In genomic region chr2:145007673-145008263, GRCh38 we compare ENCODE assay signal across 12 cellular contexts.
DNase-seq lines count a peak whose midpoint lies in the region; ATAC-seq, FAIRE-seq and TF ChIP-seq lines count a peak whose summit lies in the region.
"Had no signal": no experiment of that assay in that cellular context is flagged by ENCODE, and none has a peak within 500 bp of the region (broad histone marks: within the 10 kb centered on the region; RNA-seq: fewer than 3 reads in every experiment).

No MANE protein-coding gene starts in this region.

- ATAC-seq in left cardiac atrium: peak; percentile 55 to 69
- ATAC-seq in stimulated activated memory B cell treated with anti-CD40 and anti-IgM and Interleukin-4, amounts not matched to agents 10 μg/mL and 1 μg/mL and 100 μg/mL, for 72 hours: peak; percentile 31

- intact Hi-C loops in left cardiac atrium (cut with DNase I): no loop called here

- no peaks in the 10 kb centered on the region for H4K20me1 ChIP-seq in astrocyte (ENCODE audit: insufficient read depth, low read length)

- H3K27ac Mint-ChIP-seq in HFFc6 (peak overlapping the region; percentile 93), astrocyte (ENCODE audit: unreplicated experiment) (peak overlapping the region; percentile 84)
- H3K27ac Mint-ChIP-seq in stimulated activated memory B cell treated with anti-CD40 and anti-IgM and Interleukin-4, amounts not matched to agents 10 μg/mL and 1 μg/mL and 100 μg/mL, for 72 hours: no peak overlapping the region
- H3K27ac Mint-ChIP-seq: T-helper 1 cell treated with Interleukin-12 subunit alpha and Interleukin-12 subunit beta and Interleukin-4 antibody, amounts not matched to agents 30 μg/mL and 1 μg/mL, for 36 hours had no signal

- peak overlapping the region; percentile 82 for H3K9ac ChIP-seq in astrocyte (ENCODE audit: low read length)

- H3K9me3 Mint-ChIP-seq in HFFc6 (no peaks in the 10 kb centered on the region), astrocyte (ENCODE audit: unreplicated experiment) (no peaks in the 10 kb centered on the region)
- no peaks in the 10 kb centered on the region for H3K9me3 Mint-ChIP-seq in stimulated activated memory B cell treated with anti-CD40 and anti-IgM and Interleukin-4, amounts not matched to agents 10 μg/mL and 1 μg/mL and 100 μg/mL, for 72 hours
- H3K9me3 Mint-ChIP-seq: T-helper 1 cell treated with Interleukin-12 subunit alpha and Interleukin-12 subunit beta and Interleukin-4 antibody, amounts not matched to agents 30 μg/mL and 1 μg/mL, for 36 hours had no signal

- H3K4me1 Mint-ChIP-seq in HFFc6 (ENCODE audit: low read depth): peaks cover 42% of the 10 kb centered on the region
- peaks cover 16% of the 10 kb centered on the region for H3K4me1 Mint-ChIP-seq in astrocyte (ENCODE audit: low read depth, unreplicated experiment)
- H3K4me1 Mint-ChIP-seq in stimulated activated memory B cell treated with anti-CD40 and anti-IgM and Interleukin-4, amounts not matched to agents 10 μg/mL and 1 μg/mL and 100 μg/mL, for 72 hours: no peaks in the 10 kb centered on the region

- H3K36me3 Mint-ChIP-seq in HFFc6 (ENCODE audit: low read depth) (no peaks in the 10 kb centered on the region), astrocyte (ENCODE audit: low read depth, unreplicated experiment) (no peaks in the 10 kb centered on the region)
- H3K36me3 Mint-ChIP-seq in stimulated activated memory B cell treated with anti-CD40 and anti-IgM and Interleukin-4, amounts not matched to agents 10 μg/mL and 1 μg/mL and 100 μg/mL, for 72 hours: no peaks in the 10 kb centered on the region

- peak overlapping the region; percentile 81 for H3K4me2 ChIP-seq in astrocyte (ENCODE audit: low read length)

- peaks cover 23% of the 10 kb centered on the region for H3K4me1 ChIP-seq in astrocyte (ENCODE audit: insufficient read depth, low read length)

- H3K27me3 Mint-ChIP-seq in HFFc6 (ENCODE audit: insufficient read depth) (no peaks in the 10 kb centered on the region), astrocyte (ENCODE audit: low read depth, unreplicated experiment) (no peaks in the 10 kb centered on the region)
- no peaks in the 10 kb centered on the region for H3K27me3 Mint-ChIP-seq in stimulated activated memory B cell treated with anti-CD40 and anti-IgM and Interleukin-4, amounts not matched to agents 10 μg/mL and 1 μg/mL and 100 μg/mL, for 72 hours

- H3K27me3 ChIP-seq in astrocyte (ENCODE audit: insufficient read depth, low read length): no peaks in the 10 kb centered on the region

- peak overlapping the region; percentile 40 for H3K4me3 ChIP-seq in astrocyte (ENCODE audit: insufficient read depth, low read depth, low read length)

- H3K27ac ChIP-seq in astrocyte (ENCODE audit: low read depth, low read length): peak overlapping the region; percentile 98
- H3K27ac ChIP-seq: HL-60 had no signal

- DNase-seq in HFFc6 (peak; percentile 59), astrocyte (ENCODE audit: low read depth) (peak; percentile 75), left cardiac atrium (peak; percentile 62), NCI-H2081 treated with DMSO at 0.1 percent for 48 hours (lab: John Stamatoyannopoulos, UW) (no peak), midbrain (lab: John Stamatoyannopoulos, UW) (no peak), NCI-H2227 treated with DMSO at 0.1 percent for 48 hours (lab: John Stamatoyannopoulos, UW) (no peak), ACHN (no peak)

- H3K4me3 Mint-ChIP-seq in HFFc6 (peak overlapping the region; percentile 71), astrocyte (ENCODE audit: unreplicated experiment) (no peak overlapping the region)
- H3K4me3 Mint-ChIP-seq in stimulated activated memory B cell treated with anti-CD40 and anti-IgM and Interleukin-4, amounts not matched to agents 10 μg/mL and 1 μg/mL and 100 μg/mL, for 72 hours: no peak overlapping the region
- H3K4me3 Mint-ChIP-seq: neural crest cell; T-helper 1 cell treated with Interleukin-12 subunit alpha and Interleukin-12 subunit beta and Interleukin-4 antibody, amounts not matched to agents 30 μg/mL and 1 μg/mL, for 36 hours had no signal

- peak overlapping the region; percentile 62 for H2AFZ ChIP-seq in astrocyte (ENCODE audit: low read depth, low read length)

- H3K79me2 ChIP-seq in astrocyte (ENCODE audit: insufficient read depth, low read length): no peaks in the 10 kb centered on the region

- TF ChIP-seq CTCF in HFFc6 (IDR thresholded peaks at IDR 0.05) (no peak), astrocyte (IDR thresholded peaks at IDR 0.05; ENCODE audit: insufficient read depth, low read depth, low read length) (no peak)

- in situ Hi-C loops in ACHN (cut with HindIII; ENCODE audit: low pct_ligation_motif_present, low pct_unique_long_range_greater_than_20kb, low sequenced_read_pairs): no loop called here

- no peaks in the 10 kb centered on the region for H3K36me3 ChIP-seq in astrocyte (ENCODE audit: insufficient read depth, low read length)

- H3K9me3 ChIP-seq in astrocyte (ENCODE audit: insufficient read depth, low read depth, low read length): no peaks in the 10 kb centered on the region

- FAIRE-seq in astrocyte (lab: Jason Lieb, UNC): no peak
- FAIRE-seq: H1 had no signal

Comparison
In these comparisons a context has a peak if more than half of its experiments do, and no peak if none do; other contexts are left out.
1. DNase-seq: peak in HFFc6 (single experiment), astrocyte (single experiment) and left cardiac atrium (single experiment); none in NCI-H2081 treated with DMSO at 0.1 percent for 48 hours (single experiment), midbrain (single experiment), NCI-H2227 treated with DMSO at 0.1 percent for 48 hours (single experiment) and ACHN (single experiment).